In the genomic region with DNA sequence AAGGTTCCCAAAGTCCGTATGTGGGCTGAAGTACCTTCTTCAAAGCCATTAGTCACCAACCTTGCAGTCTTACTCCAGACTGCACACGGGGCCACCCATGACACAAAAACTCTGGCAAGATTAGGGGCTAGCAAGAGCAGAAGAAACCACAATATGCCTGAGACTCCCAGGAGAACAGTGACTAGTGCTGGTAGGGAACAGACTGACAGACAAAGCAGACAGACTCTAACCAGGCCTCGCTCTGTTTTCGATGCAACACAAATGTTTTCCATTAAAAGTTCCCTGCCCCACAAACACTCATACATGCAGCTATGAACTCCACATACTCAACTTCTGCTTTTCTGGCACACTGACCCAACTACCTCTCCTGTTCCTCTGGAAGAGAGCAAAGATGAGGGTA, we compare ENCODE assay signal across 10 cellular contexts.
A peak's percentile ranks its signal among the peaks of the same experiment; 100 is the strongest.
DNase-seq lines count a peak whose midpoint lies in the region; ATAC-seq and TF ChIP-seq lines count a peak whose summit lies in the region.
"Had no signal": no experiment of that assay in that cellular context is flagged by ENCODE, and none has a peak within 500 bp of the region (broad histone marks: within the 10 kb centered on the region; RNA-seq: fewer than 3 reads in every experiment).

No MANE protein-coding gene starts in this region.

- TF ChIP-seq CTCF in hepatocyte (IDR thresholded peaks at IDR 0.05; ENCODE audit: poor library complexity) = no peak

- H3K79me2 ChIP-seq in hepatocyte = no peaks in the 10 kb centered on the region

- H3K36me3 Mint-ChIP-seq in activated CD4-positive, alpha-beta T cell treated with anti-CD3 and anti-CD28 coated beads, Interleukin-2, amount 10 ng/mL, durations not matched to agents 24 days and 14 days (ENCODE audit: low read depth) = peaks cover 34% of the 10 kb centered on the region
- peaks cover 75% of the 10 kb centered on the region for H3K36me3 Mint-ChIP-seq in activated T-helper 17 cell treated with anti-CD3 and anti-CD28 coated beads, Interleukin-2, amount 50 U/mL, for 72 hours (ENCODE audit: low read depth)

- H3K9me3 ChIP-seq in hepatocyte (ENCODE audit: low read depth) = no peaks in the 10 kb centered on the region
- H3K9me3 ChIP-seq in thymus (ENCODE audit: control insufficient read depth) = no peaks in the 10 kb centered on the region

- H2AFZ ChIP-seq in hepatocyte = no peak overlapping the region

- H3K9me2 ChIP-seq in hepatocyte (replicated peaks; ENCODE audit: insufficient read depth) = no peaks in the 10 kb centered on the region

- H3K9me3 Mint-ChIP-seq in activated CD4-positive, alpha-beta T cell treated with anti-CD3 and anti-CD28 coated beads, Interleukin-2, amount 10 ng/mL, durations not matched to agents 24 days and 14 days = no peaks in the 10 kb centered on the region
- no peaks in the 10 kb centered on the region for H3K9me3 Mint-ChIP-seq in activated T-helper 17 cell treated with anti-CD3 and anti-CD28 coated beads, Interleukin-2, amount 50 U/mL, for 72 hours

- no peak overlapping the region for H3K4me3 ChIP-seq in hepatocyte
- H3K4me3 ChIP-seq in thymus (ENCODE audit: low read length) = no peak overlapping the region

- no peak for DNase-seq in activated CD4-positive, alpha-beta T cell treated with anti-CD3 and anti-CD28 coated beads, Interleukin-2, amount 10 ng/mL, durations not matched to agents 24 days and 14 days
- no peak for DNase-seq in activated CD4-positive, alpha-beta T cell treated with anti-CD3 and anti-CD28 coated beads, Interleukin-2, amount 50 U/mL, for 1 hour
- DNase-seq in hepatocyte (ENCODE audit: low spot score) (no peak), HEK293T (ENCODE audit: extremely low spot score) (no peak), NCI-H510A (lab: John Stamatoyannopoulos, UW) (no peak)
- DNase-seq: NCI-H345, WERI-Rb-1 had no signal

- no peak overlapping the region for H3K4me2 ChIP-seq in hepatocyte

- H3K27me3 Mint-ChIP-seq in activated CD4-positive, alpha-beta T cell treated with anti-CD3 and anti-CD28 coated beads, Interleukin-2, amount 10 ng/mL, durations not matched to agents 24 days and 14 days = no peaks in the 10 kb centered on the region
- no peaks in the 10 kb centered on the region for H3K27me3 Mint-ChIP-seq in activated T-helper 17 cell treated with anti-CD3 and anti-CD28 coated beads, Interleukin-2, amount 50 U/mL, for 72 hours

- no peaks in the 10 kb centered on the region for H3K36me3 ChIP-seq in hepatocyte (replicated peaks; ENCODE audit: insufficient read depth, low read depth)
- peaks cover 14% of the 10 kb centered on the region for H3K36me3 ChIP-seq in thymus (ENCODE audit: control insufficient read depth, insufficient read depth)
- H3K36me3 ChIP-seq: WERI-Rb-1 had no signal

- CTCF ChIA-PET in HEK293T (lab: Yijun Ruan, JAX) = no interaction called here

- peak overlapping the region; percentile 21 for H3K4me3 Mint-ChIP-seq in activated CD4-positive, alpha-beta T cell treated with anti-CD3 and anti-CD28 coated beads, Interleukin-2, amount 10 ng/mL, durations not matched to agents 24 days and 14 days
- H3K4me3 Mint-ChIP-seq in activated T-helper 17 cell treated with anti-CD3 and anti-CD28 coated beads, Interleukin-2, amount 50 U/mL, for 72 hours = no peak overlapping the region

- ATAC-seq in activated T-helper 17 cell treated with anti-CD3 and anti-CD28 coated beads, Interleukin-2, amount 50 U/mL, for 72 hours (replicated peaks) = no peak
- ATAC-seq in HG02798 (IDR thresholded peaks at IDR 0.05; ENCODE audit: poor library complexity, unreplicated experiment) = no peak

- H3K27ac ChIP-seq in hepatocyte = peak overlapping the region; percentile 61
- H3K27ac ChIP-seq in thymus (ENCODE audit: low read depth) = peak overlapping the region; percentile 42
- H3K27ac ChIP-seq: WERI-Rb-1 had no signal

- WGBS in hepatocyte (ENCODE audit: low lambda C conversion rate, missing lambda C conversion rate) = 68% methylated on average over 4 of the region's 4 CpGs
- 73% methylated on average over 4 of the region's 4 CpGs for WGBS in thymus

- intact Hi-C loops in activated CD4-positive, alpha-beta T cell treated with anti-CD3 and anti-CD28 coated beads, Interleukin-2, amount 10 ng/mL, durations not matched to agents 24 days and 14 days (cut with micrococcal nuclease) = loop anchor here (5.0 kb wide), 3 partner anchors 65 to 85 kb away; no protein-coding TSS in a partner anchor

- H3K4me1 Mint-ChIP-seq in activated CD4-positive, alpha-beta T cell treated with anti-CD3 and anti-CD28 coated beads, Interleukin-2, amount 10 ng/mL, durations not matched to agents 24 days and 14 days = peaks cover 33% of the 10 kb centered on the region
- no peaks in the 10 kb centered on the region for H3K4me1 Mint-ChIP-seq in activated T-helper 17 cell treated with anti-CD3 and anti-CD28 coated beads, Interleukin-2, amount 50 U/mL, for 72 hours

- H3K4me1 ChIP-seq in hepatocyte (ENCODE audit: insufficient read depth) (peaks cover 5% of the 10 kb centered on the region), thymus (ENCODE audit: control insufficient read depth, insufficient read depth, low read length) (no peaks in the 10 kb centered on the region)

- POLR2A ChIA-PET in HEK293T (lab: Yijun Ruan, JAX) = no interaction called here

- no peaks in the 10 kb centered on the region for H3K27me3 ChIP-seq in hepatocyte
- no peaks in the 10 kb centered on the region for H3K27me3 ChIP-seq in thymus (ENCODE audit: control insufficient read depth, insufficient read depth)

- H4K20me1 ChIP-seq in hepatocyte (ENCODE audit: insufficient read depth, poor library complexity, severe bottlenecking) = no peaks in the 10 kb centered on the region

- peak overlapping the region; percentile 58 for H3K27ac Mint-ChIP-seq in activated CD4-positive, alpha-beta T cell treated with anti-CD3 and anti-CD28 coated beads, Interleukin-2, amount 10 ng/mL, durations not matched to agents 24 days and 14 days
- peak overlapping the region; percentile 36 for H3K27ac Mint-ChIP-seq in activated T-helper 17 cell treated with anti-CD3 and anti-CD28 coated beads, Interleukin-2, amount 50 U/mL, for 72 hours

TF ChIP-seq in HEK293T, 16 proteins besides CTCF, POLR2A, EP300 and RAD21:
- TF ChIP-seq LEF1 (IDR thresholded peaks at IDR 0.05; ENCODE audit: borderline replicate concordance) = no peak
- TF ChIP-seq CTBP1 (IDR thresholded peaks at IDR 0.05; ENCODE audit: borderline replicate concordance) = no peak
- TF ChIP-seq ELF4 (IDR thresholded peaks at IDR 0.05) = no peak
- no peak for TF ChIP-seq FOXA1 (IDR thresholded peaks at IDR 0.05)
- TF ChIP-seq FOXK2 (IDR thresholded peaks at IDR 0.05) = no peak
- TF ChIP-seq L3MBTL2 (conservative IDR thresholded peaks at IDR 0.05) = no peak
